1 cellular context compared by ENCODE assay signal in the genomic region with DNA sequence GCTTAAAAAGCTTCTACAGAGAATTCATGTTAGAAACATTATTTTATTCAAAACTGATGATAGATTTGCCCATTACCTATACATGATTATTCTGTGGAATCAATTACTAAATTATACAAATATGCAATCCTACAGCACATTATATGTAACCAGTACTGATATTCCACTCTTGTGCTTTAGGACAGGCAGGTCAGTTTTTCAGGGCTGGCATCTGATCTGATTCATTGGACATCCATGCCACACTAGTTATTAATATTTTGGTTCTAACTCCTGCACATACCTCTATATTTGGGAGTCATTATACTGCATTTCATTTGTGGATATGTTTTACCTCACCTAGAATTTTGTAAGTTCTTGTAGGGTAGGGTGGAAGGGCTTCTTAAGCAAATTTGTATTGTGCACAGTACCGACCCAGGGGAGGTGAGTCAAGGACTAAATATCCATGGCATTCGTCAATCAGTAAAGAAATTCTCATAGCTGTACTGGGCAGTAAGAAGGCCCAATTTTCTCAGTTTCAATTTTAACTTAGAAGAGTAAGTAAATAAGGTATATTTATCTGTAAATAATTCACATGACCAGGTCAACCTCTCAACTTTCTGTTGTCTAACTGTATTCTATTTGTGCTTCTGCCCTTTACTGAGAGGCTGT.
TF ChIP-seq lines count a peak whose summit lies in the region.

No MANE protein-coding gene starts in this region.

TF ChIP-seq in A549, 52 proteins besides CTCF, POLR2A, EP300 and RAD21 (continued from another document):
- TF ChIP-seq RNF2 (IDR thresholded peaks at IDR 0.05; ENCODE audit: borderline replicate concordance, low read depth): no peak
- TF ChIP-seq CHD4 (IDR thresholded peaks at IDR 0.05; ENCODE audit: borderline replicate concordance): no peak
